ENCODE assay signal across 15 cellular contexts in genomic region chr1:183114441-183114840, GRCh38.
A peak's percentile ranks its signal among the peaks of the same experiment; 100 is the strongest.
DNase-seq lines count a peak whose midpoint lies in the region; ATAC-seq and TF ChIP-seq lines count a peak whose summit lies in the region.
"Had no signal": no experiment of that assay in that cellular context is flagged by ENCODE, and none has a peak within 500 bp of the region (broad histone marks: within the 10 kb centered on the region; RNA-seq: fewer than 3 reads in every experiment).

No MANE protein-coding gene starts in this region.

- DNase-seq in G401 (ENCODE audit: low spot score) (peak; percentile 68), HFFc6 (no peak), mesenchymal stem cell (no peak), trophoblast cell (no peak), OCI-M1 (lab: John Stamatoyannopoulos, UW) (no peak), iPS-NIHi11 (ENCODE audit: low spot score) (no peak), natural killer cell (no peak)
- DNase-seq: ACHN; AML-193; Caco-2; CD4-positive, alpha-beta T cell; DMS79 treated with DMSO at 0.1 percent for 48 hours had no signal

- WGBS in mesenchymal stem cell, result 98% methylated on average over 7 of the region's 9 CpGs
- no CpG with 5 or more reads among the region's 9 CpGs for WGBS in trophoblast cell (ENCODE audit: extremely low coverage, insufficient coverage, insufficient read length)

- H3K9me3 ChIP-seq in mesenchymal stem cell (ENCODE audit: control insufficient read depth, low read length) (no peaks in the 10 kb centered on the region), trophoblast cell (ENCODE audit: insufficient read depth, low read depth, low read length) (no peaks in the 10 kb centered on the region)
- H3K9me3 ChIP-seq: Caco-2, HAP-1 had no signal

- intact Hi-C loops in natural killer cell (cut with micrococcal nuclease), result no loop called here

- H3K4ac ChIP-seq in mesenchymal stem cell (ENCODE audit: low read depth in 1 of 2, low read length in 2 of 2), result no peak overlapping the region
- no peak overlapping the region for H3K4ac ChIP-seq in trophoblast cell (ENCODE audit: low read depth, low read length)

- peaks cover 26% of the 10 kb centered on the region for H3K4me1 Mint-ChIP-seq in HFFc6 (ENCODE audit: low read depth)
- no peaks in the 10 kb centered on the region for H3K4me1 Mint-ChIP-seq in natural killer cell

- H3K4me3 Mint-ChIP-seq in HFFc6 (no peak overlapping the region), natural killer cell (no peak overlapping the region)
- H3K4me3 Mint-ChIP-seq: CD4-positive, alpha-beta T cell had no signal

- no peak overlapping the region for H3K27ac ChIP-seq in mesenchymal stem cell (ENCODE audit: low read length, poor library complexity, severe bottlenecking)
- H3K27ac ChIP-seq in trophoblast cell (ENCODE audit: low read depth, low read length), result no peak overlapping the region
- H3K27ac ChIP-seq: C4-2B had no signal

- H3K27ac Mint-ChIP-seq in HFFc6, result peak overlapping the region; percentile 66
- no peak overlapping the region for H3K27ac Mint-ChIP-seq in natural killer cell
- H3K27ac Mint-ChIP-seq: CD4-positive, alpha-beta T cell had no signal

- no peak overlapping the region for H4K12ac ChIP-seq in trophoblast cell (ENCODE audit: low read depth, low read length)

- H3K18ac ChIP-seq in mesenchymal stem cell (ENCODE audit: low read depth in 1 of 2, low read length in 2 of 2) (no peak overlapping the region), trophoblast cell (ENCODE audit: low read length) (peak overlapping the region; percentile 61)

- no peak overlapping the region for H3K4me2 ChIP-seq in mesenchymal stem cell (ENCODE audit: low read length, poor library complexity, severe bottlenecking)
- no peak overlapping the region for H3K4me2 ChIP-seq in trophoblast cell (ENCODE audit: low read length)

- H3K4me3 ChIP-seq in mesenchymal stem cell (ENCODE audit: insufficient read depth in 1 of 2, low read depth in 1 of 2, low read length in 2 of 2) (no peak overlapping the region), trophoblast cell (ENCODE audit: low read depth, low read length) (no peak overlapping the region)
- H3K4me3 ChIP-seq: GM12878, HAP-1 had no signal

- no peak for ATAC-seq in natural killer cell
- ATAC-seq: GM12878 had no signal

- H3K23ac ChIP-seq in mesenchymal stem cell (ENCODE audit: low read length in 2 of 2) (no peak overlapping the region), trophoblast cell (ENCODE audit: low read length) (no peak overlapping the region)

- peak overlapping the region; percentile 0 for H4K8ac ChIP-seq in mesenchymal stem cell (ENCODE audit: low read length)
- no peak overlapping the region for H4K8ac ChIP-seq in trophoblast cell (ENCODE audit: low read depth, low read length)

- H3K79me1 ChIP-seq in mesenchymal stem cell (replicated peaks; ENCODE audit: low read length, poor library complexity, severe bottlenecking) (peaks cover 20% of the 10 kb centered on the region), trophoblast cell (ENCODE audit: low read length) (no peaks in the 10 kb centered on the region)

- H3K14ac ChIP-seq in mesenchymal stem cell (ENCODE audit: low read length in 2 of 2) (no peak overlapping the region), trophoblast cell (ENCODE audit: low read length) (no peak overlapping the region)

- H4K91ac ChIP-seq in mesenchymal stem cell (ENCODE audit: low read length) (no peak overlapping the region), trophoblast cell (ENCODE audit: low read depth, low read length) (no peak overlapping the region)

- no peak overlapping the region for H2BK120ac ChIP-seq in mesenchymal stem cell (ENCODE audit: low read depth, low read length)
- no peak overlapping the region for H2BK120ac ChIP-seq in trophoblast cell (ENCODE audit: insufficient read depth, low read length, poor library complexity)

- H3K27me3 Mint-ChIP-seq in HFFc6 (ENCODE audit: insufficient read depth) (peaks cover 11% of the 10 kb centered on the region), natural killer cell (ENCODE audit: low read depth in 2 of 2) (no peaks in the 10 kb centered on the region)

- no peaks in the 10 kb centered on the region for H3K79me2 ChIP-seq in trophoblast cell (ENCODE audit: control insufficient read depth, insufficient read depth, low read length, poor library complexity)

- in situ Hi-C loops in G401 (cut with HindIII; ENCODE audit: low sequenced_read_pairs), result no loop called here

- no peak overlapping the region for H2AFZ ChIP-seq in mesenchymal stem cell (ENCODE audit: low read depth, low read length)
- H2AFZ ChIP-seq in trophoblast cell (ENCODE audit: insufficient read depth, low read length, poor library complexity), result no peak overlapping the region

- H3K9ac ChIP-seq in mesenchymal stem cell (ENCODE audit: low read length), result no peak overlapping the region
- no peak overlapping the region for H3K9ac ChIP-seq in trophoblast cell (ENCODE audit: low read length)

- H2BK12ac ChIP-seq in mesenchymal stem cell (ENCODE audit: low read length in 2 of 2) (no peak overlapping the region), trophoblast cell (ENCODE audit: low read length) (no peak overlapping the region)

- H3K36me3 ChIP-seq in mesenchymal stem cell (ENCODE audit: control insufficient read depth in 1 of 2, insufficient read depth in 2 of 2, low read depth in 1 of 2, low read length in 2 of 2) (peaks cover 20 to 98% of the 10 kb centered on the region in 2 experiments), trophoblast cell (ENCODE audit: control insufficient read depth in 1 of 2, insufficient read depth in 2 of 2, low read length in 2 of 2) (peaks cover 18 to 19% of the 10 kb centered on the region in 2 experiments)

- H2AK5ac ChIP-seq in mesenchymal stem cell (ENCODE audit: low read length, severe bottlenecking) (peak overlapping the region; percentile 49), trophoblast cell (ENCODE audit: low read length) (no peak overlapping the region)

- no peak overlapping the region for H2BK15ac ChIP-seq in mesenchymal stem cell (ENCODE audit: low read depth, poor library complexity, severe bottlenecking)

- no peak for TF ChIP-seq CTCF in HFFc6 (IDR thresholded peaks at IDR 0.05)
- no peak for TF ChIP-seq CTCF in natural killer cell (IDR thresholded peaks at IDR 0.05)

- H3K9me3 Mint-ChIP-seq in HFFc6 (no peaks in the 10 kb centered on the region), natural killer cell (no peaks in the 10 kb centered on the region)
- H3K9me3 Mint-ChIP-seq: CD4-positive, alpha-beta T cell had no signal

- H3K36me3 Mint-ChIP-seq in HFFc6 (ENCODE audit: low read depth) (peaks cover 60% of the 10 kb centered on the region), natural killer cell (no peaks in the 10 kb centered on the region)

- H3K27me3 ChIP-seq in mesenchymal stem cell (ENCODE audit: control insufficient read depth in 1 of 2, insufficient read depth in 1 of 2, low read length in 2 of 2), result no peaks in the 10 kb centered on the region
- H3K27me3 ChIP-seq in trophoblast cell (ENCODE audit: insufficient read depth, low read length), result no peaks in the 10 kb centered on the region

- H3K4me1 ChIP-seq in mesenchymal stem cell (ENCODE audit: control insufficient read depth, insufficient read depth, low read depth, low read length), result peaks cover 1% of the 10 kb centered on the region
- no peaks in the 10 kb centered on the region for H3K4me1 ChIP-seq in trophoblast cell (ENCODE audit: control insufficient read depth in 1 of 2, insufficient read depth in 2 of 2, low read length in 2 of 2)
- H3K4me1 ChIP-seq: Caco-2, HAP-1 had no signal

- no peak overlapping the region for H2BK5ac ChIP-seq in mesenchymal stem cell (ENCODE audit: low read depth, low read length, poor library complexity, severe bottlenecking)
- no peak overlapping the region for H2BK5ac ChIP-seq in trophoblast cell (ENCODE audit: low read depth, low read length, poor library complexity)
